ENCODE assay signal across 13 cellular contexts in genomic region chr18:11996190-11996754, GRCh38. TPM values are rescaled to one million over a fixed set of nuclear protein-coding genes. Genes with fewer than 3 reads are reported as not detected.
DNase-seq lines count a peak whose midpoint lies in the region; ATAC-seq, FAIRE-seq and TF ChIP-seq lines count a peak whose summit lies in the region.
"Had no signal": no experiment of that assay in that cellular context is flagged by ENCODE, and none has a peak within 500 bp of the region (broad histone marks: within the 10 kb centered on the region; RNA-seq: fewer than 3 reads in every experiment).

No MANE protein-coding gene starts in this region.

- peaks cover 9 to 21% (median 14%) of the 10 kb centered on the region in 7 donors for H3K4me1 Mint-ChIP-seq in naive thymus-derived CD4-positive, alpha-beta T cell

- TF ChIP-seq POLR2A in heart left ventricle (IDR thresholded peaks at IDR 0.05) (no peak), endothelial cell of umbilical vein (IDR thresholded peaks at IDR 0.05; ENCODE audit: low read depth, low read length) (no peak)

- no peaks in the 10 kb centered on the region for H3K9me3 Mint-ChIP-seq in naive thymus-derived CD4-positive, alpha-beta T cell
- H3K9me3 Mint-ChIP-seq: activated CD4-positive, alpha-beta memory T cell treated with anti-CD3 and anti-CD28 coated beads for 36 hours; central memory CD8-positive, alpha-beta T cell had no signal

- no peaks in the 10 kb centered on the region for H3K27me3 Mint-ChIP-seq in naive thymus-derived CD4-positive, alpha-beta T cell
- H3K27me3 Mint-ChIP-seq: activated CD4-positive, alpha-beta memory T cell treated with anti-CD3 and anti-CD28 coated beads for 36 hours; central memory CD8-positive, alpha-beta T cell had no signal

- TF ChIP-seq CTCF in heart left ventricle (IDR thresholded peaks at IDR 0.05), result no peak
- TF ChIP-seq CTCF in endothelial cell of umbilical vein (IDR thresholded peaks at IDR 0.05; ENCODE audit: extremely low read depth in 1 of 2, insufficient read depth in 1 of 2, low read depth in 1 of 2, low read length in 2 of 2), result no peak
- TF ChIP-seq CTCF in osteoblast (IDR thresholded peaks at IDR 0.05; ENCODE audit: extremely low read depth, low read depth, low read length), result no peak

- no peaks in the 10 kb centered on the region for H3K79me2 ChIP-seq in endothelial cell of umbilical vein (ENCODE audit: control insufficient read depth, insufficient read depth, low read length)
- no peaks in the 10 kb centered on the region for H3K79me2 ChIP-seq in osteoblast (ENCODE audit: insufficient read depth, low read length)

- DNase-seq in heart left ventricle (no peak), Right ventricle myocardium superior (no peak), endothelial cell of umbilical vein (ENCODE audit: low read depth, low spot score) (no peak), osteoblast (ENCODE audit: insufficient read length, low spot score, missing footprints) (peak; percentile 52), aorta (peak; percentile 27 to 47), RKO (ENCODE audit: low spot score) (no peak), DMS79 (lab: John Stamatoyannopoulos, UW) (no peak)
- no peak for DNase-seq in naive thymus-derived CD4-positive, alpha-beta T cell
- DNase-seq: activated naive CD4-positive, alpha-beta T cell treated with anti-CD3 and anti-CD28 coated beads, Interleukin-2, amount 50 U/mL, for 16 hours; NCI-H187 treated with DMSO at 0.1 percent for 48 hours had no signal

- H3K36me3 ChIP-seq in heart left ventricle (peaks cover 0 to 23% (median 11%) of the 10 kb centered on the region in 9 donors), endothelial cell of umbilical vein (ENCODE audit: control insufficient read depth in 2 of 2, extremely low read depth in 1 of 2, insufficient read depth in 2 of 2, low read length in 2 of 2) (no peaks in the 10 kb centered on the region), osteoblast (ENCODE audit: insufficient read depth, low read length) (no peaks in the 10 kb centered on the region), aorta (ENCODE audit: control insufficient read depth in 1 of 2, insufficient read depth in 2 of 2, low read length in 1 of 2) (no peaks in the 10 kb centered on the region)
- no peaks in the 10 kb centered on the region for H3K36me3 ChIP-seq in naive thymus-derived CD4-positive, alpha-beta T cell (ENCODE audit: control insufficient read depth in 2 of 3, insufficient read depth in 3 of 3, low read length in 3 of 3)

- H3K4me1 ChIP-seq in heart left ventricle (peaks cover 0 to 42% (median 24%) of the 10 kb centered on the region in 12 donors), endothelial cell of umbilical vein (ENCODE audit: control insufficient read depth, extremely low read depth, insufficient read depth, low read length) (peaks cover 6% of the 10 kb centered on the region), osteoblast (ENCODE audit: insufficient read depth, low read length) (peaks cover 14% of the 10 kb centered on the region), aorta (ENCODE audit: control insufficient read depth in 1 of 2, insufficient read depth in 2 of 2, low read length in 2 of 2) (no peaks in the 10 kb centered on the region)
- H3K4me1 ChIP-seq in naive thymus-derived CD4-positive, alpha-beta T cell (ENCODE audit: control insufficient read depth in 2 of 2, insufficient read depth in 2 of 2, low read length in 2 of 2), result peaks cover 0 to 6% of the 10 kb centered on the region in 2 donors

- H3K27ac ChIP-seq in heart left ventricle, result peak overlapping the region in 9 of 12 donors; percentile 21 to 72 (median 59)
- no peak overlapping the region for H3K27ac ChIP-seq in endothelial cell of umbilical vein (ENCODE audit: insufficient read depth, low read depth, low read length)
- no peak overlapping the region for H3K27ac ChIP-seq in osteoblast (ENCODE audit: low read depth, low read length)
- H3K27ac ChIP-seq in aorta (ENCODE audit: low read depth in 1 of 2, low read length in 2 of 2), result no peak overlapping the region
- H3K27ac ChIP-seq in naive thymus-derived CD4-positive, alpha-beta T cell (ENCODE audit: low read depth, low read length), result no peak overlapping the region

- H3K36me3 Mint-ChIP-seq in naive thymus-derived CD4-positive, alpha-beta T cell, result peaks cover 0 to 3% (median 0%) of the 10 kb centered on the region in 5 donors

- no peak overlapping the region for H3K4me2 ChIP-seq in endothelial cell of umbilical vein (ENCODE audit: insufficient read depth, low read length)
- no peak overlapping the region for H3K4me2 ChIP-seq in osteoblast (ENCODE audit: insufficient read depth, low read length)

- BruUV-seq in endothelial cell of umbilical vein (replicated peaks; lab: Mats Ljungman, UMichigan), result no TSS peak

- no peaks in the 10 kb centered on the region for H4K20me1 ChIP-seq in endothelial cell of umbilical vein (replicated peaks; ENCODE audit: control insufficient read depth, extremely low read depth, insufficient read depth, low read length)
- no peaks in the 10 kb centered on the region for H4K20me1 ChIP-seq in osteoblast (ENCODE audit: insufficient read depth, low read length)

- dilution Hi-C loops in endothelial cell of umbilical vein (cut with MboI; ENCODE audit: extremely low pct_ligation_motif_present, low sequenced_read_pairs), result no loop called here

- WGBS in heart left ventricle, 4 donors, result 70 to 83% (median 80%) methylated on average over 7 to 9 of the region's 9 CpGs
- 84 to 87% methylated on average over 9 of the region's 9 CpGs for WGBS in aorta, 2 donors

- intact Hi-C loops in heart left ventricle (cut with DNase I) (loop anchor here in 6 of 10 donors (5.0 to 10.0 kb wide), 3 partner anchors 41 to 264 kb away; no protein-coding TSS in a partner anchor), Right ventricle myocardium superior (cut with DNase I) (no loop called here), endothelial cell of umbilical vein (cut with micrococcal nuclease) (loop anchor here (5.0 kb wide), 1 partner anchor 144 kb away; the partner anchor contains the start of gene CHMP1B), aorta (cut with DNase I) (loop anchor here in 1 of 2 donors (10.0 kb wide), 1 partner anchor 341 kb away; no protein-coding TSS in a partner anchor)
- intact Hi-C loops in naive thymus-derived CD4-positive, alpha-beta T cell (cut with micrococcal nuclease), result no loop called here

- peak overlapping the region in 2 of 9 donors; percentile 4 to 68 for H3K27ac Mint-ChIP-seq in naive thymus-derived CD4-positive, alpha-beta T cell
- H3K27ac Mint-ChIP-seq: activated CD4-positive, alpha-beta memory T cell treated with anti-CD3 and anti-CD28 coated beads for 36 hours had no signal

- H3K27me3 ChIP-seq in heart left ventricle, result no peaks in the 10 kb centered on the region
- no peaks in the 10 kb centered on the region for H3K27me3 ChIP-seq in endothelial cell of umbilical vein (ENCODE audit: control insufficient read depth in 2 of 2, insufficient read depth in 2 of 2, low read length in 2 of 2)
- H3K27me3 ChIP-seq in osteoblast (ENCODE audit: insufficient read depth, low read length), result no peaks in the 10 kb centered on the region
- no peaks in the 10 kb centered on the region for H3K27me3 ChIP-seq in aorta (ENCODE audit: control insufficient read depth in 1 of 2, insufficient read depth in 2 of 2, low read length in 1 of 2)
- H3K27me3 ChIP-seq in naive thymus-derived CD4-positive, alpha-beta T cell (ENCODE audit: control insufficient read depth in 2 of 2, insufficient read depth in 2 of 2, low read length in 2 of 2), result no peaks in the 10 kb centered on the region
- H3K27me3 ChIP-seq: suprapubic skin had no signal

- H3K9ac ChIP-seq in endothelial cell of umbilical vein (replicated peaks; ENCODE audit: extremely low read depth, insufficient read depth, low read length), result no peak overlapping the region

- ATAC-seq in heart left ventricle (no peak), Right ventricle myocardium superior (ENCODE audit: poor library complexity) (no peak), aorta (ENCODE audit: low FRiP score) (no peak)
- ATAC-seq in naive thymus-derived CD4-positive, alpha-beta T cell, result no peak

- no peak overlapping the region for H3K4me3 Mint-ChIP-seq in naive thymus-derived CD4-positive, alpha-beta T cell
- H3K4me3 Mint-ChIP-seq: activated CD4-positive, alpha-beta memory T cell treated with anti-CD3 and anti-CD28 coated beads for 36 hours; central memory CD8-positive, alpha-beta T cell had no signal

- FAIRE-seq in endothelial cell of umbilical vein (lab: Jason Lieb, UNC), result no peak

- H2AFZ ChIP-seq in endothelial cell of umbilical vein (ENCODE audit: low read depth, low read length), result peak overlapping the region; percentile 71
- peak overlapping the region; percentile 24 for H2AFZ ChIP-seq in osteoblast (ENCODE audit: low read length)

- POLR2A ChIA-PET in endothelial cell of umbilical vein (lab: Charles Lee), result no interaction called here
- POLR2A ChIA-PET in naive thymus-derived CD4-positive, alpha-beta T cell (lab: Charles Lee), result interaction anchor here (1.0 to 1.3 kb wide), 3 partner anchors 59 to 1731 kb away, joined by 3 to 4 read pairs (median 3); partner anchors contain the start of gene MPPE1

- no peaks in the 10 kb centered on the region for H3K9me3 ChIP-seq in heart left ventricle
- H3K9me3 ChIP-seq in endothelial cell of umbilical vein (replicated peaks; ENCODE audit: control insufficient read depth, insufficient read depth, low read length), result no peaks in the 10 kb centered on the region
- H3K9me3 ChIP-seq in osteoblast (ENCODE audit: low read depth, low read length), result no peaks in the 10 kb centered on the region
- no peaks in the 10 kb centered on the region for H3K9me3 ChIP-seq in aorta (ENCODE audit: control insufficient read depth, low read length)
- no peaks in the 10 kb centered on the region for H3K9me3 ChIP-seq in naive thymus-derived CD4-positive, alpha-beta T cell (ENCODE audit: control insufficient read depth in 2 of 3, low read length in 3 of 3)
- H3K9me3 ChIP-seq: suprapubic skin had no signal

- H3K4me3 ChIP-seq in heart left ventricle (no peak overlapping the region), endothelial cell of umbilical vein (replicated peaks in 1 of 3; ENCODE audit: insufficient read depth in 1 of 3, low read depth in 1 of 3, low read length in 3 of 3) (no peak overlapping the region), osteoblast (ENCODE audit: insufficient read depth, low read length) (no peak overlapping the region), aorta (ENCODE audit: low read length in 2 of 2) (no peak overlapping the region)
- no peak overlapping the region for H3K4me3 ChIP-seq in naive thymus-derived CD4-positive, alpha-beta T cell (ENCODE audit: low read length)
- H3K4me3 ChIP-seq: suprapubic skin had no signal

- CTCF ChIA-PET in endothelial cell of umbilical vein (lab: Charles Lee), result interaction anchor here (0.5 to 10.9 kb wide), 28 partner anchors 8 to 341 kb away, joined by 3 to 717 read pairs (median 6); partner anchors contain the start of gene IMPA2
- CTCF ChIA-PET in naive thymus-derived CD4-positive, alpha-beta T cell (lab: Charles Lee), result interaction anchor here (0.6 to 10.1 kb wide), 10 partner anchors 15 to 263 kb away, joined by 3 to 162 read pairs (median 5); partner anchors contain the start of gene IMPA2

- H3K9me1 ChIP-seq in endothelial cell of umbilical vein (replicated peaks; ENCODE audit: control insufficient read depth, extremely low read depth, insufficient read depth, low read length), result no peaks in the 10 kb centered on the region

RNA-seq across cellular contexts. Expression of gene IMPA2, which starts 15.0 kb away (rescaled TPM):
- total RNA-seq in heart left ventricle (10 to 100 TPM; 18.1 to 73.0 (median 44.3) TPM), Right ventricle myocardium superior (85.8 TPM), endothelial cell of umbilical vein (7.3 and 8.0 TPM in 2 replicates), osteoblast (11.2 and 14.4 TPM in 2 replicates), aorta (10 to 100 TPM; 14.1 to 19.9 TPM)
- polyA plus RNA-seq in heart left ventricle (10 to 100 TPM; 19.9 to 34.9 TPM), endothelial cell of umbilical vein (5.9 and 6.1 TPM in 2 replicates), aorta (10 to 100 TPM in 1 of 2 donors, 1 to 10 TPM in 1; 7.9 to 14.2 TPM)
- 4.4 and 5.6 TPM in 2 replicates for polyA plus RNA-seq in endothelial cell of umbilical vein (2011; cell fraction: cytosol; rRNA removed)
- 5.6 and 7.8 TPM in 2 replicates for polyA plus RNA-seq in endothelial cell of umbilical vein (2011; cell fraction: nucleus; rRNA removed)
- polyA plus RNA-seq in endothelial cell of umbilical vein (2012), result 6.7 and 8.1 TPM in 2 replicates
- polyA minus RNA-seq in endothelial cell of umbilical vein, result 2.2 and 4.9 TPM in 2 replicates
- 111 TPM for polyA minus RNA-seq in endothelial cell of umbilical vein (2011; cell fraction: cytosol; rRNA and poly(A)+ RNA removed)
- polyA minus RNA-seq in endothelial cell of umbilical vein (2011; cell fraction: nucleus; rRNA and poly(A)+ RNA removed), result 2.1 and 3.1 TPM in 2 replicates
- 10 to 100 TPM in 2 of 5 experiments, 1 to 10 TPM in 3; 4.9 to 27.8 (median 6.5) TPM for total RNA-seq in naive thymus-derived CD4-positive, alpha-beta T cell
- 1 to 10 TPM; 7.8 to 8.9 TPM for polyA plus RNA-seq in naive thymus-derived CD4-positive, alpha-beta T cell

Comparison
In these comparisons a context has a peak if more than half of its experiments do, and no peak if none do; other contexts are left out.
1. intact Hi-C loops: an anchor here in heart left ventricle (5.0 to 10.0 kb wide) and endothelial cell of umbilical vein (5.0 kb wide); none called in Right ventricle myocardium superior and naive thymus-derived CD4-positive, alpha-beta T cell.
2. DNase-seq: peak in osteoblast (single experiment) and aorta (2 of 2); none in heart left ventricle (0 of 5), Right ventricle myocardium superior (single experiment), endothelial cell of umbilical vein (single experiment), naive thymus-derived CD4-positive, alpha-beta T cell (0 of 9), RKO (single experiment) and DMS79 (single experiment).
3. H3K27ac ChIP-seq: peak in heart left ventricle (9 of 12); none in endothelial cell of umbilical vein (single experiment), osteoblast (single experiment), aorta (0 of 2) and naive thymus-derived CD4-positive, alpha-beta T cell (single experiment).